ENCODE assay signal across 9 cellular contexts in genomic region chr7:155372782-155373358, GRCh38.
A peak's percentile ranks its signal among the peaks of the same experiment; 100 is the strongest.
DNase-seq lines count a peak whose midpoint lies in the region; ATAC-seq and TF ChIP-seq lines count a peak whose summit lies in the region.
"Had no signal": no experiment of that assay in that cellular context is flagged by ENCODE, and none has a peak within 500 bp of the region (broad histone marks: within the 10 kb centered on the region; RNA-seq: fewer than 3 reads in every experiment).

No MANE protein-coding gene starts in this region.

- in situ Hi-C loops in brain microvascular endothelial cell (cut with HindIII; ENCODE audit: low pct_ligation_motif_present, low sequenced_read_pairs): no loop called here

- ATAC-seq in Right ventricle myocardium inferior (no peak), HG03521 (IDR thresholded peaks at IDR 0.05; ENCODE audit: unreplicated experiment) (no peak)
- ATAC-seq in activated T-helper 17 cell treated with anti-CD3 and anti-CD28 coated beads, Interleukin-2, amount 50 U/mL, for 72 hours (replicated peaks): no peak
- ATAC-seq: PC-3 had no signal

- intact Hi-C loops in Right ventricle myocardium inferior (cut with DNase I): no loop called here
- intact Hi-C loops in cardiac septum (cut with DNase I): loop anchor here (10.0 kb wide), 1 partner anchor 392 kb away; no protein-coding TSS in a partner anchor

- H3K56ac ChIP-seq in mesendoderm (ENCODE audit: low read length): no peak overlapping the region

- H4K5ac ChIP-seq in mesendoderm (ENCODE audit: low read length): no peak overlapping the region

- H3K4me1 ChIP-seq in mesendoderm (ENCODE audit: control insufficient read depth, low read depth, low read length) (no peaks in the 10 kb centered on the region), tibial nerve (peaks cover 0 to 53% (median 38%) of the 10 kb centered on the region in 4 donors)

- no peaks in the 10 kb centered on the region for H3K9me3 ChIP-seq in tibial nerve

- H2BK120ac ChIP-seq in mesendoderm (ENCODE audit: low read depth, low read length): no peak overlapping the region

- H3K27me3 ChIP-seq in mesendoderm (ENCODE audit: insufficient read depth, low read length, poor library complexity) (peaks cover 73% of the 10 kb centered on the region), tibial nerve (peaks cover 3 to 92% of the 10 kb centered on the region in 2 donors), brain microvascular endothelial cell (replicated peaks) (peaks cover 86% of the 10 kb centered on the region)

- no peak overlapping the region for H3K18ac ChIP-seq in mesendoderm (ENCODE audit: low read length)

- no peak overlapping the region for H2BK15ac ChIP-seq in mesendoderm (replicated peaks; ENCODE audit: low read depth)

- peaks cover 70% of the 10 kb centered on the region for H3K27me3 Mint-ChIP-seq in activated T-helper 17 cell treated with anti-CD3 and anti-CD28 coated beads, Interleukin-2, amount 50 U/mL, for 72 hours

- TF ChIP-seq CTCF in tibial nerve (IDR thresholded peaks at IDR 0.05): peak in 1 of 5 experiments; percentile 10
- no peak for TF ChIP-seq CTCF in brain microvascular endothelial cell (IDR thresholded peaks at IDR 0.05; ENCODE audit: low read depth, low read length, missing control alignments)

- H3K4me3 ChIP-seq in mesendoderm (ENCODE audit: low read length): no peak overlapping the region
- H3K4me3 ChIP-seq in tibial nerve: peak overlapping the region in 3 of 4 donors; percentile 3 to 41 (median 30)
- no peak overlapping the region for H3K4me3 ChIP-seq in brain microvascular endothelial cell (ENCODE audit: low read depth, low read length)

- no CpG with 5 or more reads among the region's 28 CpGs for WGBS in mesendoderm (ENCODE audit: extremely low coverage, insufficient coverage, low lambda C conversion rate)
- WGBS in tibial nerve, 2 donors: 5 to 7% methylated on average over 28 of the region's 28 CpGs

- no peak overlapping the region for H3K4ac ChIP-seq in mesendoderm (ENCODE audit: low read depth, low read length)

- H3K9ac ChIP-seq in mesendoderm (ENCODE audit: low read length): no peak overlapping the region

- no peak overlapping the region for H4K8ac ChIP-seq in mesendoderm (ENCODE audit: low read depth, low read length)

- H3K36me3 ChIP-seq in mesendoderm (ENCODE audit: control insufficient read depth, insufficient read depth, low read length): no peaks in the 10 kb centered on the region
- no peaks in the 10 kb centered on the region for H3K36me3 ChIP-seq in tibial nerve
- no peaks in the 10 kb centered on the region for H3K36me3 ChIP-seq in brain microvascular endothelial cell (replicated peaks)

- no peaks in the 10 kb centered on the region for H3K79me2 ChIP-seq in mesendoderm (ENCODE audit: control insufficient read depth, insufficient read depth, low read length)

- no peak overlapping the region for H2AK5ac ChIP-seq in mesendoderm (ENCODE audit: low read length)

- no peaks in the 10 kb centered on the region for H3K9me3 Mint-ChIP-seq in activated T-helper 17 cell treated with anti-CD3 and anti-CD28 coated beads, Interleukin-2, amount 50 U/mL, for 72 hours

- no peak for TF ChIP-seq POLR2A in tibial nerve (IDR thresholded peaks at IDR 0.05)

- peak overlapping the region; percentile 24 for H3K23ac ChIP-seq in mesendoderm (ENCODE audit: low read length)

- no peak for TF ChIP-seq EP300 in tibial nerve (IDR thresholded peaks at IDR 0.05)

- no peak overlapping the region for H3K27ac Mint-ChIP-seq in activated T-helper 17 cell treated with anti-CD3 and anti-CD28 coated beads, Interleukin-2, amount 50 U/mL, for 72 hours

- H3K79me1 ChIP-seq in mesendoderm (ENCODE audit: low read length): no peaks in the 10 kb centered on the region

- no peak overlapping the region for H3K27ac ChIP-seq in mesendoderm (ENCODE audit: low read depth, low read length)
- no peak overlapping the region for H3K27ac ChIP-seq in tibial nerve
- H3K27ac ChIP-seq in brain microvascular endothelial cell: no peak overlapping the region

- DNase-seq in Right ventricle myocardium inferior (ENCODE audit: missing footprints) (peak; percentile 23), cardiac septum (ENCODE audit: low spot score) (no peak), mesendoderm (no peak), tibial nerve (ENCODE audit: low spot score in 2 of 2) (no peak), AG08395 (ENCODE audit: low spot score) (no peak), brain microvascular endothelial cell (no peak)
- DNase-seq: PC-3 had no signal

- no peak overlapping the region for H2BK5ac ChIP-seq in mesendoderm (ENCODE audit: low read length)

- H3K4me1 Mint-ChIP-seq in activated T-helper 17 cell treated with anti-CD3 and anti-CD28 coated beads, Interleukin-2, amount 50 U/mL, for 72 hours: peaks cover 19% of the 10 kb centered on the region

- no peak overlapping the region for H3K4me2 ChIP-seq in mesendoderm (ENCODE audit: low read length)

- peaks cover 12% of the 10 kb centered on the region for H3K36me3 Mint-ChIP-seq in activated T-helper 17 cell treated with anti-CD3 and anti-CD28 coated beads, Interleukin-2, amount 50 U/mL, for 72 hours (ENCODE audit: low read depth)

- peak overlapping the region; percentile 66 for H3K4me3 Mint-ChIP-seq in activated T-helper 17 cell treated with anti-CD3 and anti-CD28 coated beads, Interleukin-2, amount 50 U/mL, for 72 hours

Comparison
In these comparisons a context has a peak if more than half of its experiments do, and no peak if none do; other contexts are left out.
1. H3K4me3 ChIP-seq: peak in tibial nerve (3 of 4); none in mesendoderm (single experiment) and brain microvascular endothelial cell (single experiment).